Comparison of ENCODE assay signal across 8 cellular contexts in genomic region chr17:55444471-55445441, GRCh38. TPM values are rescaled to one million over a fixed set of nuclear protein-coding genes. Genes with fewer than 3 reads are reported as not detected.
DNase-seq lines count a peak whose midpoint lies in the region; ATAC-seq and TF ChIP-seq lines count a peak whose summit lies in the region.

No MANE protein-coding gene starts in this region.

- H3K4me1 ChIP-seq in fibroblast of lung (ENCODE audit: control insufficient read depth, extremely low read depth, insufficient read depth, low read length) (peaks cover 8% of the 10 kb centered on the region), ascending aorta (no peaks in the 10 kb centered on the region)

- H3K4me3 Mint-ChIP-seq in activated CD8-positive, alpha-beta T cell treated with anti-CD3 and anti-CD28 coated beads, Interleukin-2, amount 10 ng/mL, durations not matched to agents 7 days and 5 days: no peak overlapping the region
- H3K4me3 Mint-ChIP-seq in activated CD8-positive, alpha-beta T cell treated with anti-CD3 and anti-CD28 coated beads for 36 hours: no peak overlapping the region
- no peak overlapping the region for H3K4me3 Mint-ChIP-seq in activated CD4-positive, alpha-beta memory T cell treated with anti-CD3 and anti-CD28 coated beads for 36 hours

- peak overlapping the region; percentile 10 for H3K27ac ChIP-seq in fibroblast of lung (ENCODE audit: insufficient read depth, low read length)
- H3K27ac ChIP-seq in ascending aorta: no peak overlapping the region

- H3K27ac Mint-ChIP-seq in activated CD8-positive, alpha-beta T cell treated with anti-CD3 and anti-CD28 coated beads, Interleukin-2, amount 10 ng/mL, durations not matched to agents 7 days and 5 days: peak overlapping the region; percentile 43
- no peak overlapping the region for H3K27ac Mint-ChIP-seq in activated CD8-positive, alpha-beta T cell treated with anti-CD3 and anti-CD28 coated beads for 36 hours
- H3K27ac Mint-ChIP-seq in activated CD4-positive, alpha-beta memory T cell treated with anti-CD3 and anti-CD28 coated beads for 36 hours: no peak overlapping the region

- peaks cover 3% of the 10 kb centered on the region for H3K4me1 Mint-ChIP-seq in activated CD8-positive, alpha-beta T cell treated with anti-CD3 and anti-CD28 coated beads, Interleukin-2, amount 10 ng/mL, durations not matched to agents 7 days and 5 days (ENCODE audit: low read depth)
- no peaks in the 10 kb centered on the region for H3K4me1 Mint-ChIP-seq in activated CD8-positive, alpha-beta T cell treated with anti-CD3 and anti-CD28 coated beads for 36 hours (ENCODE audit: low read depth)
- no peaks in the 10 kb centered on the region for H3K4me1 Mint-ChIP-seq in activated CD4-positive, alpha-beta memory T cell treated with anti-CD3 and anti-CD28 coated beads for 36 hours (ENCODE audit: low read depth)

- no peak overlapping the region for H3K4me3 ChIP-seq in fibroblast of lung (replicated peaks in 1 of 4; ENCODE audit: control extremely low read depth in 1 of 4, insufficient read depth in 1 of 4, low read depth in 3 of 4, low read length in 4 of 4)
- H3K4me3 ChIP-seq in ascending aorta: no peak overlapping the region

- H3K36me3 ChIP-seq in fibroblast of lung (ENCODE audit: control insufficient read depth, insufficient read depth, low read length) (no peaks in the 10 kb centered on the region), ascending aorta (no peaks in the 10 kb centered on the region)

- ATAC-seq in activated CD8-positive, alpha-beta T cell treated with anti-CD3 and anti-CD28 coated beads, Interleukin-2, amount 10 ng/mL, durations not matched to agents 7 days and 5 days: no peak
- no peak for ATAC-seq in activated CD8-positive, alpha-beta T cell treated with anti-CD3 and anti-CD28 coated beads for 36 hours
- ATAC-seq in HG03457 (IDR thresholded peaks at IDR 0.05; ENCODE audit: unreplicated experiment) (peak; percentile 51), left cardiac atrium (no peak)

- H3K9me3 Mint-ChIP-seq in activated CD8-positive, alpha-beta T cell treated with anti-CD3 and anti-CD28 coated beads, Interleukin-2, amount 10 ng/mL, durations not matched to agents 7 days and 5 days (ENCODE audit: insufficient read depth): no peaks in the 10 kb centered on the region
- H3K9me3 Mint-ChIP-seq in activated CD8-positive, alpha-beta T cell treated with anti-CD3 and anti-CD28 coated beads for 36 hours: no peaks in the 10 kb centered on the region
- no peaks in the 10 kb centered on the region for H3K9me3 Mint-ChIP-seq in activated CD4-positive, alpha-beta memory T cell treated with anti-CD3 and anti-CD28 coated beads for 36 hours

- POLR2A ChIA-PET in activated CD8-positive, alpha-beta T cell treated with anti-CD3 and anti-CD28 coated beads, Interleukin-2, amount 10 ng/mL, durations not matched to agents 7 days and 5 days (lab: Charles Lee): no interaction called here
- POLR2A ChIA-PET in activated CD8-positive, alpha-beta T cell treated with anti-CD3 and anti-CD28 coated beads for 36 hours (lab: Charles Lee): no interaction called here
- POLR2A ChIA-PET in activated CD4-positive, alpha-beta memory T cell treated with anti-CD3 and anti-CD28 coated beads for 36 hours (lab: Charles Lee): no interaction called here

- no peaks in the 10 kb centered on the region for H3K9me3 ChIP-seq in fibroblast of lung (ENCODE audit: control insufficient read depth, insufficient read depth, low read depth, low read length)
- H3K9me3 ChIP-seq in ascending aorta: no peaks in the 10 kb centered on the region

- no peak overlapping the region for H2AFZ ChIP-seq in fibroblast of lung (ENCODE audit: low read length)

- DNase-seq in activated CD8-positive, alpha-beta T cell treated with anti-CD3 and anti-CD28 coated beads, Interleukin-2, amount 10 ng/mL, durations not matched to agents 7 days and 5 days: no peak
- no peak for DNase-seq in activated CD8-positive, alpha-beta T cell treated with anti-CD3 and anti-CD28 coated beads for 36 hours
- DNase-seq in fibroblast of lung (ENCODE audit: low read depth in 2 of 2) (peak; percentile 42 to 64), left cardiac atrium (no peak), ascending aorta (ENCODE audit: low spot score in 2 of 2) (no peak)
- DNase-seq in activated CD4-positive, alpha-beta memory T cell treated with anti-CD3 and anti-CD28 coated beads for 36 hours: no peak
- DNase-seq in stimulated activated CD4-positive, alpha-beta T cell treated with anti-CD3 and anti-CD28 coated beads, Interleukin-2, amount 100 ng/mL, for 24 hours: no peak

- H3K9ac ChIP-seq in fibroblast of lung (ENCODE audit: insufficient read depth, low read length): no peak overlapping the region

- no peak overlapping the region for H3K4me2 ChIP-seq in fibroblast of lung (ENCODE audit: extremely low read depth, insufficient read depth, low read length)

- H3K27me3 ChIP-seq in fibroblast of lung (ENCODE audit: control insufficient read depth, insufficient read depth, low read length) (no peaks in the 10 kb centered on the region), ascending aorta (no peaks in the 10 kb centered on the region)

- intact Hi-C loops in activated CD8-positive, alpha-beta T cell treated with anti-CD3 and anti-CD28 coated beads for 36 hours (cut with micrococcal nuclease): no loop called here
- intact Hi-C loops in left cardiac atrium (cut with DNase I) (no loop called here), ascending aorta (cut with DNase I) (no loop called here)
- intact Hi-C loops in activated CD4-positive, alpha-beta memory T cell treated with anti-CD3 and anti-CD28 coated beads for 36 hours (cut with micrococcal nuclease): no loop called here

- H3K36me3 Mint-ChIP-seq in activated CD8-positive, alpha-beta T cell treated with anti-CD3 and anti-CD28 coated beads, Interleukin-2, amount 10 ng/mL, durations not matched to agents 7 days and 5 days (ENCODE audit: low read depth): no peaks in the 10 kb centered on the region
- H3K36me3 Mint-ChIP-seq in activated CD8-positive, alpha-beta T cell treated with anti-CD3 and anti-CD28 coated beads for 36 hours (ENCODE audit: low read depth): no peaks in the 10 kb centered on the region
- H3K36me3 Mint-ChIP-seq in activated CD4-positive, alpha-beta memory T cell treated with anti-CD3 and anti-CD28 coated beads for 36 hours: no peaks in the 10 kb centered on the region

- CTCF ChIA-PET in activated CD8-positive, alpha-beta T cell treated with anti-CD3 and anti-CD28 coated beads, Interleukin-2, amount 10 ng/mL, durations not matched to agents 7 days and 5 days (lab: Charles Lee): no interaction called here
- CTCF ChIA-PET in activated CD8-positive, alpha-beta T cell treated with anti-CD3 and anti-CD28 coated beads for 36 hours (lab: Charles Lee): interaction anchor here (1.1 kb wide), 1 partner anchor 70 kb away, joined by 3 read pairs; no protein-coding TSS in a partner anchor
- CTCF ChIA-PET in activated CD4-positive, alpha-beta memory T cell treated with anti-CD3 and anti-CD28 coated beads for 36 hours (lab: Charles Lee): no interaction called here

- no peaks in the 10 kb centered on the region for H3K79me2 ChIP-seq in fibroblast of lung (ENCODE audit: control insufficient read depth, insufficient read depth, low read length)

- no peaks in the 10 kb centered on the region for H4K20me1 ChIP-seq in fibroblast of lung (ENCODE audit: control insufficient read depth, extremely low read depth, insufficient read depth, low read length)

- H3K27me3 Mint-ChIP-seq in activated CD8-positive, alpha-beta T cell treated with anti-CD3 and anti-CD28 coated beads, Interleukin-2, amount 10 ng/mL, durations not matched to agents 7 days and 5 days (ENCODE audit: low read depth): peaks cover 4% of the 10 kb centered on the region
- no peaks in the 10 kb centered on the region for H3K27me3 Mint-ChIP-seq in activated CD8-positive, alpha-beta T cell treated with anti-CD3 and anti-CD28 coated beads for 36 hours
- H3K27me3 Mint-ChIP-seq in activated CD4-positive, alpha-beta memory T cell treated with anti-CD3 and anti-CD28 coated beads for 36 hours: peaks cover 3% of the 10 kb centered on the region

- no peak for TF ChIP-seq CTCF in activated CD8-positive, alpha-beta T cell treated with anti-CD3 and anti-CD28 coated beads for 36 hours (IDR thresholded peaks at IDR 0.05)
- no peak for TF ChIP-seq CTCF in fibroblast of lung (conservative IDR thresholded peaks at IDR 0.05 in 1 of 2, IDR thresholded peaks at IDR 0.05 in 1 of 2; ENCODE audit: low read depth in 1 of 2, low read length in 2 of 2)
- TF ChIP-seq CTCF in ascending aorta (IDR thresholded peaks at IDR 0.05): no peak

RNA-seq across cellular contexts. Expression of gene MMD, which starts 23.1 kb away (rescaled TPM):
- total RNA-seq in activated CD8-positive, alpha-beta T cell treated with anti-CD3 and anti-CD28 coated beads, Interleukin-2, amount 10 ng/mL, durations not matched to agents 7 days and 5 days: 10 to 100 TPM; 39.4 to 41.3 TPM
- 10 to 100 TPM; 27.0 to 39.3 TPM for total RNA-seq in activated CD8-positive, alpha-beta T cell treated with anti-CD3 and anti-CD28 coated beads for 36 hours
- total RNA-seq in fibroblast of lung (36.3 and 44.7 TPM in 2 replicates), left cardiac atrium (10 to 100 TPM; 26.8 to 29.1 TPM), ascending aorta (22.9 TPM)
- polyA plus RNA-seq in fibroblast of lung: 16.0 TPM in 2 replicates
- 9.2 and 9.5 TPM in 2 replicates for polyA plus RNA-seq in fibroblast of lung (2012)
- polyA minus RNA-seq in fibroblast of lung (ENCODE audit: low replicate concordance): 1.2 and 7.4 TPM in 2 replicates
- 10 to 100 TPM; 22.1 to 24.2 TPM for total RNA-seq in activated CD4-positive, alpha-beta memory T cell treated with anti-CD3 and anti-CD28 coated beads for 36 hours

Comparison
In these comparisons a context has a peak if more than half of its experiments do, and no peak if none do; other contexts are left out.
1. DNase-seq: peak in fibroblast of lung (2 of 2); none in activated CD8-positive, alpha-beta T cell treated with anti-CD3 and anti-CD28 coated beads, Interleukin-2, amount 10 ng/mL, durations not matched to agents 7 days and 5 days (single experiment), activated CD8-positive, alpha-beta T cell treated with anti-CD3 and anti-CD28 coated beads for 36 hours (single experiment), left cardiac atrium (single experiment), activated CD4-positive, alpha-beta memory T cell treated with anti-CD3 and anti-CD28 coated beads for 36 hours (single experiment), stimulated activated CD4-positive, alpha-beta T cell treated with anti-CD3 and anti-CD28 coated beads, Interleukin-2, amount 100 ng/mL, for 24 hours (0 of 2) and ascending aorta (0 of 2).